ENCODE assay signal across 16 cellular contexts in the genomic region with DNA sequence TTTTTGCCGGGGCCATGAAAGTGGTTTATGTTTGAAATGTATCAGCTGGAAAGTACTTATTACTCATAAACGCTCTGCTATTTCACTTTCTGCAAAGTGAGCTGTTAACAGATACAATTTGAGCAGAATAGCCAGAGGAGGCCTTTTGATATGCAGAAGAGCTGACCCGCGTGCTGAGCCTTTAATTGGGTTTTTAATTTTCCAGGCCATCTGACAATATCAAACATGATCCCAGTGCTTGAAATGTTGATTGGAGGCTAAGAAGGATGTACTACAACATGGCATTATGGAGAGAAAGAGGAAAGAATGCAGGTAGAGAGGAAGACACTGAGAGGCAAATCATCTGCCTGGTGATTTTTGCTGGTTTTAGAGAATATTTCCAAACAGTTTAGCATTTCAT.
DNase-seq lines count a peak whose midpoint lies in the region; TF ChIP-seq lines count a peak whose summit lies in the region.
"Had no signal": no experiment of that assay in that cellular context is flagged by ENCODE, and none has a peak within 500 bp of the region (broad histone marks: within the 10 kb centered on the region; RNA-seq: fewer than 3 reads in every experiment).

No MANE protein-coding gene starts in this region.

- WGBS in SK-N-SH (ENCODE audit: low lambda C conversion rate): 43% methylated on average over 4 of the region's 4 CpGs

- no peaks in the 10 kb centered on the region for H4K20me1 ChIP-seq in SK-N-SH (ENCODE audit: insufficient read depth)

- peak; percentile 56 for DNase-seq in NCI-H69 (lab: John Stamatoyannopoulos, UW)
- peak; percentile 21 for DNase-seq in SK-N-SH
- peak; percentile 1 for DNase-seq in cerebellar cortex (ENCODE audit: low spot score)
- no peak for DNase-seq in NCI-H1105 (lab: John Stamatoyannopoulos, UW)
- DNase-seq in anterior cingulate cortex (lab: John Stamatoyannopoulos, UW): no peak
- no peak for DNase-seq in Peyer's patch
- DNase-seq in SK-N-DZ (ENCODE audit: low spot score): no peak
- DNase-seq: ACHN; AML-193; CD4-positive, alpha-beta T cell; DMS153; DMS79; GDM1; GOT3; H7 had no signal

- CTCF ChIA-PET in SK-N-SH (lab: Yijun Ruan, JAX): interaction anchor here (0.8 to 1.9 kb wide), 10 partner anchors 36 to 529 kb away, joined by 3 to 12 read pairs (median 4); no protein-coding TSS in a partner anchor

- peaks cover 0 to 21% of the 10 kb centered on the region in 2 experiments; a peak in 2 of 4 replicates for H3K4me1 ChIP-seq in SK-N-SH (ENCODE audit: control insufficient read depth in 1 of 2, insufficient read depth in 2 of 2, low read depth in 1 of 2, low read length in 1 of 2)
- H3K4me1 ChIP-seq in Peyer's patch: no peaks in the 10 kb centered on the region

- H3K4me3 ChIP-seq in SK-N-SH (ENCODE audit: low read depth in 2 of 2, low read length in 1 of 2): no peak overlapping the region
- no peak overlapping the region for H3K4me3 ChIP-seq in Peyer's patch

- H3K27me3 ChIP-seq in SK-N-SH (ENCODE audit: insufficient read depth) (no peaks in the 10 kb centered on the region), Peyer's patch (no peaks in the 10 kb centered on the region)

- POLR2A ChIA-PET in SK-N-SH (lab: Yijun Ruan, JAX): interaction anchor here (0.9 to 1.6 kb wide), 3 partner anchors 35 to 433 kb away, joined by 3 to 8 read pairs (median 5); no protein-coding TSS in a partner anchor

- TF ChIP-seq CTCF in SK-N-SH (IDR thresholded peaks at IDR 0.05): no peak
- no peak for TF ChIP-seq CTCF in Peyer's patch (IDR thresholded peaks at IDR 0.05)

- H3K79me2 ChIP-seq in SK-N-SH (ENCODE audit: insufficient read depth): no peaks in the 10 kb centered on the region

- peak in 1 of 2 experiments; percentile 90; a peak in 2 of 4 replicates for TF ChIP-seq EP300 in SK-N-SH (IDR thresholded peaks at IDR 0.05; ENCODE audit: borderline replicate concordance in 1 of 2, low read depth in 1 of 2, low read length in 1 of 2)

- H2AFZ ChIP-seq in SK-N-SH (ENCODE audit: low read depth): no peak overlapping the region

- H3K9me3 ChIP-seq in SK-N-SH: no peaks in the 10 kb centered on the region
- no peaks in the 10 kb centered on the region for H3K9me3 ChIP-seq in Peyer's patch

- no peaks in the 10 kb centered on the region for H3K9me2 ChIP-seq in SK-N-SH

- peak overlapping the region in 1 of 2 experiments; percentile 98; a peak in 2 of 4 replicates for H3K27ac ChIP-seq in SK-N-SH (ENCODE audit: low read depth in 2 of 2, low read length in 1 of 2)
- H3K27ac ChIP-seq in Peyer's patch: no peak overlapping the region
- H3K27ac ChIP-seq: C4-2B had no signal

- no peaks in the 10 kb centered on the region for H3F3A ChIP-seq in SK-N-SH (replicated peaks; ENCODE audit: insufficient read depth)

- no peak overlapping the region for H3K4me2 ChIP-seq in SK-N-SH

- H3K9ac ChIP-seq in SK-N-SH: no peak overlapping the region

- no peak for TF ChIP-seq POLR2A in Peyer's patch (IDR thresholded peaks at IDR 0.05)

- peak; percentile 48; the same call in 1 of the 2 replicates for TF ChIP-seq RAD21 in SK-N-SH (IDR thresholded peaks at IDR 0.05; ENCODE audit: low read length)

- no peaks in the 10 kb centered on the region for H3K36me3 ChIP-seq in SK-N-SH (replicated peaks in 1 of 2; ENCODE audit: control insufficient read depth in 1 of 2, insufficient read depth in 2 of 2, low read length in 1 of 2)
- H3K36me3 ChIP-seq in Peyer's patch: no peaks in the 10 kb centered on the region

TF ChIP-seq in SK-N-SH, 30 proteins besides CTCF, POLR2A, EP300 and RAD21:
- TF ChIP-seq GATA2 (CRISPR knock-in tag; IDR thresholded peaks at IDR 0.05) (peak; percentile 76), RCOR1 (IDR thresholded peaks at IDR 0.05; ENCODE audit: low read length) (peak; percentile 87), FOXJ3 (CRISPR knock-in tag; IDR thresholded peaks at IDR 0.05) (peak; percentile 61; the same call in 1 of the 2 replicates), MXI1 (IDR thresholded peaks at IDR 0.05; ENCODE audit: low read depth, low read length) (peak; percentile 72; the same call in 1 of the 2 replicates), JUND (IDR thresholded peaks at IDR 0.05) (no peak)

Comparison
In these comparisons a context has a peak if more than half of its experiments do, and no peak if none do; other contexts are left out.
1. DNase-seq: peak in NCI-H69 (single experiment), SK-N-SH (single experiment) and cerebellar cortex (single experiment); none in NCI-H1105 (single experiment), anterior cingulate cortex (0 of 58), Peyer's patch (0 of 3) and SK-N-DZ (single experiment).